In the genomic region with DNA sequence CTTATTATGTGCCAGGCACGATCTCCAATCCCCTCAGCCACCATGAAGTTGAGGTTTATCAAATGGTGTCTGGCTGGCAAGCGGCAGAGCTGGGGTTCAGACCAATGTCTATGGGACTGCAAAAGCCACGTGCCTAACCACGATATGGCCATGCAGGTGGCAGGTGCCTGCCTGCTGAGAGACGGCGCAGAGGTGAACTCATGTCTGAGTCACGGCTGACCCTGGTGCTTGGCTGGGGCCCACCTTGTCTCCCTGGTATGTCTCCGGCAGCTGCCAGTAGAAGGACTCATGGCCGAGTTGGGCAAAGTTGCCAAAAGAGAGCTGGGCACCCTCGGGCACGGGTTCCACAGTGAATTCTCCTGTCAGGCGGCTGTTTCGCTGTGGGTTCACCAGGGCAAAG, we compare ENCODE assay signal across 27 cellular contexts. TPM values are rescaled to one million over a fixed set of nuclear protein-coding genes. Genes with fewer than 3 reads are reported as not detected.
DNase-seq lines count a peak whose midpoint lies in the region; ATAC-seq and TF ChIP-seq lines count a peak whose summit lies in the region.
"Had no signal": no experiment of that assay in that cellular context is flagged by ENCODE, and none has a peak within 500 bp of the region (broad histone marks: within the 10 kb centered on the region; RNA-seq: fewer than 3 reads in every experiment).

No MANE protein-coding gene starts in this region.

- no peaks in the 10 kb centered on the region; the same call in 1 of the 2 replicates for H3K36me3 ChIP-seq in PC-3 (ENCODE audit: low read depth, low read length)
- H3K36me3 ChIP-seq: uterus had no signal

- TF ChIP-seq CTCF in PC-3 (conservative IDR thresholded peaks at IDR 0.05; ENCODE audit: low read depth, low read length) (no peak), epithelial cell of esophagus (IDR thresholded peaks at IDR 0.05; ENCODE audit: insufficient read depth, low read depth, low read length, missing control alignments) (no peak)

- no peak overlapping the region for H3K4me3 Mint-ChIP-seq in stimulated activated memory B cell treated with anti-CD40 and anti-IgM and Interleukin-4, amounts not matched to agents 10 μg/mL and 1 μg/mL and 100 μg/mL, for 72 hours
- H3K4me3 Mint-ChIP-seq in activated T-cell treated with anti-CD3 and anti-CD28 coated beads, Interleukin-2, amount 50 U/mL, for 24 hours: no peak overlapping the region
- H3K4me3 Mint-ChIP-seq in effector memory CD8-positive, alpha-beta T cell: no peak overlapping the region
- H3K4me3 Mint-ChIP-seq: activated CD4-positive, alpha-beta T cell treated with anti-CD3 and anti-CD28 coated beads, Interleukin-2, amount 10 ng/mL, durations not matched to agents 24 days and 14 days; brain; immature natural killer cell; natural killer cell had no signal

- no peaks in the 10 kb centered on the region for H3K9me2 ChIP-seq in PC-3 (replicated peaks; ENCODE audit: low read length)

- H3K4me2 ChIP-seq in PC-3 (ENCODE audit: low read length): no peak overlapping the region

- CTCF ChIA-PET in PC-3 (lab: Charles Lee): no interaction called here

- H4K20me1 ChIP-seq in PC-3 (ENCODE audit: low read length): peaks cover 3% of the 10 kb centered on the region; the same call in 1 of the 2 replicates

- H3K27ac Mint-ChIP-seq in stimulated activated memory B cell treated with anti-CD40 and anti-IgM and Interleukin-4, amounts not matched to agents 10 μg/mL and 1 μg/mL and 100 μg/mL, for 72 hours: peak overlapping the region; percentile 36
- no peak overlapping the region for H3K27ac Mint-ChIP-seq in activated T-cell treated with anti-CD3 and anti-CD28 coated beads, Interleukin-2, amount 50 U/mL, for 24 hours
- H3K27ac Mint-ChIP-seq in effector memory CD8-positive, alpha-beta T cell: peak overlapping the region in 1 of 2 donors; percentile 25
- H3K27ac Mint-ChIP-seq: activated CD4-positive, alpha-beta T cell treated with anti-CD3 and anti-CD28 coated beads, Interleukin-2, amount 10 ng/mL, durations not matched to agents 24 days and 14 days; brain; immature natural killer cell; natural killer cell had no signal

- H3K27me3 ChIP-seq in PC-3 (ENCODE audit: low read length): no peaks in the 10 kb centered on the region
- H3K27me3 ChIP-seq: Peyer's patch, uterus had no signal

- POLR2A ChIA-PET in PC-3 (lab: Charles Lee; ENCODE audit: unreplicated experiment): no interaction called here

- no peak overlapping the region for H3K9ac ChIP-seq in PC-3 (ENCODE audit: low read length)

- peaks cover 27% of the 10 kb centered on the region for H3K4me1 ChIP-seq in PC-3 (ENCODE audit: insufficient read depth, low read length)

- intact Hi-C loops in PC-3 (cut with micrococcal nuclease): no loop called here

- no peaks in the 10 kb centered on the region for H3K9me3 ChIP-seq in PC-3 (ENCODE audit: low read length)
- H3K9me3 ChIP-seq: Peyer's patch, prostate gland, uterus had no signal

- no peaks in the 10 kb centered on the region for H3K79me2 ChIP-seq in PC-3 (ENCODE audit: low read length)

- H3K4me1 Mint-ChIP-seq in stimulated activated memory B cell treated with anti-CD40 and anti-IgM and Interleukin-4, amounts not matched to agents 10 μg/mL and 1 μg/mL and 100 μg/mL, for 72 hours: peaks cover 15% of the 10 kb centered on the region
- no peaks in the 10 kb centered on the region for H3K4me1 Mint-ChIP-seq in activated T-cell treated with anti-CD3 and anti-CD28 coated beads, Interleukin-2, amount 50 U/mL, for 24 hours (ENCODE audit: low read depth)
- no peaks in the 10 kb centered on the region for H3K4me1 Mint-ChIP-seq in effector memory CD8-positive, alpha-beta T cell (ENCODE audit: low read depth in 2 of 2)
- H3K4me1 Mint-ChIP-seq: activated CD4-positive, alpha-beta T cell treated with anti-CD3 and anti-CD28 coated beads, Interleukin-2, amount 10 ng/mL, durations not matched to agents 24 days and 14 days; immature natural killer cell; natural killer cell had no signal

- peak; percentile 33 for ATAC-seq in PC-3
- no peak for ATAC-seq in stimulated activated memory B cell treated with anti-CD40 and anti-IgM and Interleukin-4, amounts not matched to agents 10 μg/mL and 1 μg/mL and 100 μg/mL, for 72 hours
- no peak for ATAC-seq in effector memory CD8-positive, alpha-beta T cell (replicated peaks)
- ATAC-seq: natural killer cell had no signal

- no peaks in the 10 kb centered on the region for H3F3A ChIP-seq in PC-3 (ENCODE audit: low read length, unreplicated experiment)

- H2AFZ ChIP-seq in PC-3 (ENCODE audit: low read length): no peak overlapping the region

- H3K27ac ChIP-seq in PC-3 (ENCODE audit: low read length): no peak overlapping the region
- H3K27ac ChIP-seq: HL-60, prostate gland, uterus had no signal

- BruUV-seq in PC-3 (replicated peaks; lab: Mats Ljungman, UMichigan): no TSS peak

- H3K4me3 ChIP-seq in PC-3 (ENCODE audit: low read length): no peak overlapping the region
- H3K4me3 ChIP-seq in epithelial cell of esophagus (ENCODE audit: low read length): no peak overlapping the region
- H3K4me3 ChIP-seq: lung, Peyer's patch, prostate gland, uterus had no signal

- DNase-seq in Daoy (ENCODE audit: low read depth) (peak; percentile 36), PC-3 (peak; percentile 58), epithelial cell of esophagus (ENCODE audit: low read depth) (peak; percentile 77), DMS153 treated with DMSO at 0.1 percent for 48 hours (lab: John Stamatoyannopoulos, UW; ENCODE audit: unreplicated experiment) (no peak), NCI-H69 (lab: John Stamatoyannopoulos, UW) (no peak)
- DNase-seq in activated T-cell treated with anti-CD3 and anti-CD28 coated beads, Interleukin-2, amount 50 U/mL, for 24 hours: no peak
- no peak for DNase-seq in effector memory CD8-positive, alpha-beta T cell
- DNase-seq: activated CD4-positive, alpha-beta T cell treated with anti-CD3 and anti-CD28 coated beads, Interleukin-2, amount 10 ng/mL, durations not matched to agents 24 days and 14 days; activated CD8-positive, alpha-beta memory T cell treated with anti-CD3 and anti-CD28 coated beads, Interleukin-2, amount 50 U/mL, for 48 hours; activated naive CD4-positive, alpha-beta T cell treated with Interleukin-2 at 50 U/mL for 16 hours; dermis blood vessel endothelial cell; erythroblast; head of caudate nucleus; immature natural killer cell; natural killer cell; NCI-H1105; NCI-H774; stimulated activated CD4-positive, alpha-beta T cell treated with anti-CD3 and anti-CD28 coated beads, Interleukin-12 subunit alpha, Interleukin-12 subunit beta, amount 100 ng/mL, for 4 hours; stimulated activated naive CD4-positive, alpha-beta T cell; uterus had no signal

- no peaks in the 10 kb centered on the region for H3K9me3 Mint-ChIP-seq in stimulated activated memory B cell treated with anti-CD40 and anti-IgM and Interleukin-4, amounts not matched to agents 10 μg/mL and 1 μg/mL and 100 μg/mL, for 72 hours
- H3K9me3 Mint-ChIP-seq in activated T-cell treated with anti-CD3 and anti-CD28 coated beads, Interleukin-2, amount 50 U/mL, for 24 hours: no peaks in the 10 kb centered on the region
- H3K9me3 Mint-ChIP-seq in effector memory CD8-positive, alpha-beta T cell: no peaks in the 10 kb centered on the region
- H3K9me3 Mint-ChIP-seq: activated CD4-positive, alpha-beta T cell treated with anti-CD3 and anti-CD28 coated beads, Interleukin-2, amount 10 ng/mL, durations not matched to agents 24 days and 14 days; brain; immature natural killer cell; natural killer cell had no signal

- H3K36me3 Mint-ChIP-seq in stimulated activated memory B cell treated with anti-CD40 and anti-IgM and Interleukin-4, amounts not matched to agents 10 μg/mL and 1 μg/mL and 100 μg/mL, for 72 hours: no peaks in the 10 kb centered on the region
- H3K36me3 Mint-ChIP-seq in activated T-cell treated with anti-CD3 and anti-CD28 coated beads, Interleukin-2, amount 50 U/mL, for 24 hours (ENCODE audit: low read depth): no peaks in the 10 kb centered on the region
- peaks cover 3% of the 10 kb centered on the region for H3K36me3 Mint-ChIP-seq in effector memory CD8-positive, alpha-beta T cell (ENCODE audit: insufficient read depth)
- H3K36me3 Mint-ChIP-seq: immature natural killer cell, natural killer cell had no signal

- H3K27me3 Mint-ChIP-seq in stimulated activated memory B cell treated with anti-CD40 and anti-IgM and Interleukin-4, amounts not matched to agents 10 μg/mL and 1 μg/mL and 100 μg/mL, for 72 hours: peaks cover 24% of the 10 kb centered on the region
- no peaks in the 10 kb centered on the region for H3K27me3 Mint-ChIP-seq in activated T-cell treated with anti-CD3 and anti-CD28 coated beads, Interleukin-2, amount 50 U/mL, for 24 hours
- H3K27me3 Mint-ChIP-seq in effector memory CD8-positive, alpha-beta T cell: peaks cover 15 to 45% of the 10 kb centered on the region in 2 donors
- H3K27me3 Mint-ChIP-seq: activated CD4-positive, alpha-beta T cell treated with anti-CD3 and anti-CD28 coated beads, Interleukin-2, amount 10 ng/mL, durations not matched to agents 24 days and 14 days had no signal

RNA-seq across cellular contexts. Expression of a gene that starts 59.9 kb away (rescaled TPM):
- total RNA-seq in Daoy (2014; rRNA removed; shearing (Covaris generic)): not detected in 2 replicates
- not detected in 2 replicates for total RNA-seq in PC-3 (2014; rRNA removed)
- total RNA-seq: G401 had no signal

Comparison
In these comparisons a context has a peak if more than half of its experiments do, and no peak if none do; other contexts are left out.
1. DNase-seq: peak in Daoy (single experiment), PC-3 (single experiment) and epithelial cell of esophagus (single experiment); none in DMS153 treated with DMSO at 0.1 percent for 48 hours (single experiment), activated T-cell treated with anti-CD3 and anti-CD28 coated beads, Interleukin-2, amount 50 U/mL, for 24 hours (single experiment), NCI-H69 (single experiment) and effector memory CD8-positive, alpha-beta T cell (0 of 3).